Comparison of ENCODE assay signal across 1 cellular context in the genomic region with DNA sequence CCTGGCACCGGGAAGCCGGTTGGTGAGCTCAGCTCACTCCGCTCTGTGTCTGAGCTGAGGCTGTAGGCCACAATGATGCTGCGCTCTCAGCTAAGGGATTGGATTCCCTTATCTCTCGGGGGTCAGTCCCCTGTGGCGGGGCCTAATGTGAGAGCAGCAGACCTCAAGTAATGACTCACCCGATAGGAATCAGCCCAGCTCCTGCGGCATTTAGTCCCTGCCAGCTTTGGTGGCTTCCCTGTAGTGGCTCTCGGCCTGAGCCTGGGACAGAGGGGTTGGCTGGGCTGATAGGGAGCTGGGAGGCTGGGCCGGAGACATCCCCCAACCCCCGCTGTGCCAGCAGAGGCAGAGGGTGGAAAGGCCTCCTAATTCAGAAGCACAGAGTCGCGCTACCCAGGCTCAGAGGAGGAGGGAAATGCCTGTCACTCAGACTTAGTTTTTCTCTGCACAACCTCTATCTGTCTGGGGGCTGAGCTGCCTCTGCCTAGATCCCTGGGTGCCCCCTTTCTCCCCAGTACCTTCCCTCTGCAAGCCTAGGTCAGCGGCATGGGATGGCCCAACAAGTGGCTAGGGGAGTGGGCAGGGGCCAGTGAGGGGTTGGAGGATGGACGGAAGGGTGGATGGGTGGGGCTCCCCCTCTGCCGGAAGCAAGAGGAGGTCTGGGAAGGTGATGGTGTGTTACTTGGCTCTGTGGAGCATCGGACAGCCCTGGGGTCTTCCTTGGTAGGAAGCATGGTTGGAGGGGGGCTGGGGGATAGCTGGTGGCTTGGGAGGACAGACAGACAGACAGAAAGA.
TF ChIP-seq lines count a peak whose summit lies in the region.

No MANE protein-coding gene starts in this region.

TF ChIP-seq in K562, 482 proteins besides CTCF, POLR2A, EP300 and RAD21 (continued from another document):
- TF ChIP-seq GABPB1 (CRISPR knock-in tag; IDR thresholded peaks at IDR 0.05) (no peak; the same call in 1 of the 2 replicates), JUN (IDR thresholded peaks at IDR 0.05; ENCODE audit: borderline replicate concordance, low read depth, low read length) (peak; percentile 91), JUN (CRISPR knock-in tag; IDR thresholded peaks at IDR 0.05; ENCODE audit: borderline replicate concordance) (no peak), FOS (IDR thresholded peaks at IDR 0.05; ENCODE audit: extremely low read depth, insufficient read length) (peak; percentile 56), HMG20A (CRISPR knock-in tag; conservative IDR thresholded peaks at IDR 0.05) (no peak), LCOR (CRISPR knock-in tag; IDR thresholded peaks at IDR 0.05) (peak; percentile 61; the same call in 1 of the 2 replicates), ZBTB9 (CRISPR knock-in tag; IDR thresholded peaks at IDR 0.05) (peak; percentile 77; the same call in 1 of the 2 replicates), E2F5 (CRISPR knock-in tag; IDR thresholded peaks at IDR 0.05) (no peak), CTBP1 (IDR thresholded peaks at IDR 0.05; ENCODE audit: borderline replicate concordance) (peak; percentile 85), ZBTB7A (IDR thresholded peaks at IDR 0.05; ENCODE audit: borderline replicate concordance, control insufficient read depth, low read depth, low read length) (peak; percentile 60; the same call in 1 of the 2 replicates), NFIC (IDR thresholded peaks at IDR 0.05) (0 out of 2 replicates have a peak, but pooled peaks have one; percentile 5), ZNF174 (CRISPR knock-in tag; IDR thresholded peaks at IDR 0.05) (no peak), EHMT2 (IDR thresholded peaks at IDR 0.05) (no peak), VEZF1 (CRISPR knock-in tag; IDR thresholded peaks at IDR 0.05) (peak; percentile 28), CREM (IDR thresholded peaks at IDR 0.05; ENCODE audit: low read depth) (peak; percentile 38; the same call in 1 of the 2 replicates), RBM34 (IDR thresholded peaks at IDR 0.05; ENCODE audit: borderline replicate concordance, insufficient read depth, low read length) (no peak), ARID1B (IDR thresholded peaks at IDR 0.05) (peak; percentile 89), BHLHE40 (IDR thresholded peaks at IDR 0.05; ENCODE audit: low read length) (peak; percentile 65), ZNF512 (tag; IDR thresholded peaks at IDR 0.05) (no peak)
- TF ChIP-seq, protein P1, sequence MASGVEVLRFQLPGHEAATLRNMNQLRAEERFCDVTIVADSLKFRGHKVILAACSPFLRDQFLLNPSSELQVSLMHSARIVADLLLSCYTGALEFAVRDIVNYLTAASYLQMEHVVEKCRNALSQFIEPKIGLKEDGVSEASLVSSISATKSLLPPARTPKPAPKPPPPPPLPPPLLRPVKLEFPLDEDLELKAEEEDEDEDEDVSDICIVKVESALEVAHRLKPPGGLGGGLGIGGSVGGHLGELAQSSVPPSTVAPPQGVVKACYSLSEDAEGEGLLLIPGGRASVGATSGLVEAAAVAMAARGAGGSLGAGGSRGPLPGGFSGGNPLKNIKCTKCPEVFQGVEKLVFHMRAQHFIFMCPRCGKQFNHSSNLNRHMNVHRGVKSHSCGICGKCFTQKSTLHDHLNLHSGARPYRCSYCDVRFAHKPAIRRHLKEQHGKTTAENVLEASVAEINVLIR (CRISPR knock-in tag; IDR thresholded peaks at IDR 0.05): no peak
- TF ChIP-seq, protein P2, sequence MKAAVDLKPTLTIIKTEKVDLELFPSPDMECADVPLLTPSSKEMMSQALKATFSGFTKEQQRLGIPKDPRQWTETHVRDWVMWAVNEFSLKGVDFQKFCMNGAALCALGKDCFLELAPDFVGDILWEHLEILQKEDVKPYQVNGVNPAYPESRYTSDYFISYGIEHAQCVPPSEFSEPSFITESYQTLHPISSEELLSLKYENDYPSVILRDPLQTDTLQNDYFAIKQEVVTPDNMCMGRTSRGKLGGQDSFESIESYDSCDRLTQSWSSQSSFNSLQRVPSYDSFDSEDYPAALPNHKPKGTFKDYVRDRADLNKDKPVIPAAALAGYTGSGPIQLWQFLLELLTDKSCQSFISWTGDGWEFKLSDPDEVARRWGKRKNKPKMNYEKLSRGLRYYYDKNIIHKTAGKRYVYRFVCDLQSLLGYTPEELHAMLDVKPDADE (conservative IDR thresholded peaks at IDR 0.05; ENCODE audit: control insufficient read depth, low read depth, low read length): no peak
- TF ChIP-seq, protein P3, sequence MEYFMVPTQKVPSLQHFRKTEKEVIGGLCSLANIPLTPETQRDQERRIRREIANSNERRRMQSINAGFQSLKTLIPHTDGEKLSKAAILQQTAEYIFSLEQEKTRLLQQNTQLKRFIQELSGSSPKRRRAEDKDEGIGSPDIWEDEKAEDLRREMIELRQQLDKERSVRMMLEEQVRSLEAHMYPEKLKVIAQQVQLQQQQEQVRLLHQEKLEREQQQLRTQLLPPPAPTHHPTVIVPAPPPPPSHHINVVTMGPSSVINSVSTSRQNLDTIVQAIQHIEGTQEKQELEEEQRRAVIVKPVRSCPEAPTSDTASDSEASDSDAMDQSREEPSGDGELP (CRISPR knock-in tag; IDR thresholded peaks at IDR 0.05; ENCODE audit: borderline replicate concordance): peak; percentile 53; the same call in 1 of the 2 replicates
- TF ChIP-seq, protein P4, sequence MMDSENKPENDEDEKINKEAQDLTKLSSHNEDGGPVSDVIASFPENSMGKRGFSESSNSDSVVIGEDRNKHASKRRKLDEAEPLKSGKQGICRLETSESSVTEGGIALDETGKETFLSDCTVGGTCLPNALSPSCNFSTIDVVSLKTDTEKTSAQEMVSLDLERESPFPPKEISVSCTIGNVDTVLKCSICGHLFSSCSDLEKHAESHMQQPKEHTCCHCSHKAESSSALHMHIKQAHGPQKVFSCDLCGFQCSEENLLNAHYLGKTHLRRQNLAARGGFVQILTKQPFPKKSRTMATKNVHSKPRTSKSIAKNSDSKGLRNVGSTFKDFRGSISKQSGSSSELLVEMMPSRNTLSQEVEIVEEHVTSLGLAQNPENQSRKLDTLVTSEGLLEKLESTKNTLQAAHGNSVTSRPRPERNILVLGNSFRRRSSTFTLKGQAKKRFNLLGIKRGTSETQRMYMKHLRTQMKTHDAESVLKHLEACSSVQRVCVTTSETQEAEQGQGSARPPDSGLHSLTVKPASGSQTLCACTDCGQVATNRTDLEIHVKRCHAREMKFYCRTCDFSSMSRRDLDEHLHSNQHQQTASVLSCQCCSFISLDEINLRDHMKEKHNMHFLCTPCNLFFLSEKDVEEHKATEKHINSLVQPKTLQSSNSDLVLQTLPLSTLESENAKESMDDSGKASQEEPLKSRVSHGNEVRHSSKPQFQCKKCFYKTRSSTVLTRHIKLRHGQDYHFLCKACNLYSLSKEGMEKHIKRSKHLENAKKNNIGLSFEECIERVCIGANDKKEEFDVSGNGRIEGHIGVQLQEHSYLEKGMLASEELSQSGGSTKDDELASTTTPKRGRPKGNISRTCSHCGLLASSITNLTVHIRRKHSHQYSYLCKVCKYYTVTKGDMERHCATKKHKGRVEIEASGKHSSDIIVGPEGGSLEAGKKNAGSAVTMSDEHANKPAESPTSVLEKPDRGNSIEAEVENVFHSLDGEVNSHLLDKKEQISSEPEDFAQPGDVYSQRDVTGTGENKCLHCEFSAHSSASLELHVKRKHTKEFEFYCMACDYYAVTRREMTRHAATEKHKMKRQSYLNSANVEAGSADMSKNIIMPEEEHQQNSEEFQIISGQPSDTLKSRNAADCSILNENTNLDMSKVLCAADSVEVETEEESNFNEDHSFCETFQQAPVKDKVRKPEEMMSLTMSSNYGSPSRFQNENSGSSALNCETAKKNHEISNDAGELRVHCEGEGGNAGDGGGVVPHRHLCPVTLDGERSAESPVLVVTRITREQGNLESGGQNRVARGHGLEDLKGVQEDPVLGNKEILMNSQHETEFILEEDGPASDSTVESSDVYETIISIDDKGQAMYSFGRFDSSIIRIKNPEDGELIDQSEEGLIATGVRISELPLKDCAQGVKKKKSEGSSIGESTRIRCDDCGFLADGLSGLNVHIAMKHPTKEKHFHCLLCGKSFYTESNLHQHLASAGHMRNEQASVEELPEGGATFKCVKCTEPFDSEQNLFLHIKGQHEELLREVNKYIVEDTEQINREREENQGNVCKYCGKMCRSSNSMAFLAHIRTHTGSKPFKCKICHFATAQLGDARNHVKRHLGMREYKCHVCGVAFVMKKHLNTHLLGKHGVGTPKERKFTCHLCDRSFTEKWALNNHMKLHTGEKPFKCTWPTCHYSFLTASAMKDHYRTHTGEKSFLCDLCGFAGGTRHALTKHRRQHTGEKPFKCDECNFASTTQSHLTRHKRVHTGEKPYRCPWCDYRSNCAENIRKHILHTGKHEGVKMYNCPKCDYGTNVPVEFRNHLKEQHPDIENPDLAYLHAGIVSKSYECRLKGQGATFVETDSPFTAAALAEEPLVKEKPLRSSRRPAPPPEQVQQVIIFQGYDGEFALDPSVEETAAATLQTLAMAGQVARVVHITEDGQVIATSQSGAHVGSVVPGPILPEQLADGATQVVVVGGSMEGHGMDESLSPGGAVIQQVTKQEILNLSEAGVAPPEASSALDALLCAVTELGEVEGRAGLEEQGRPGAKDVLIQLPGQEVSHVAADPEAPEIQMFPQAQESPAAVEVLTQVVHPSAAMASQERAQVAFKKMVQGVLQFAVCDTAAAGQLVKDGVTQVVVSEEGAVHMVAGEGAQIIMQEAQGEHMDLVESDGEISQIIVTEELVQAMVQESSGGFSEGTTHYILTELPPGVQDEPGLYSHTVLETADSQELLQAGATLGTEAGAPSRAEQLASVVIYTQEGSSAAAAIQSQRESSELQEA (IDR thresholded peaks at IDR 0.05; ENCODE audit: low read depth): no peak
- TF ChIP-seq, protein P5, sequence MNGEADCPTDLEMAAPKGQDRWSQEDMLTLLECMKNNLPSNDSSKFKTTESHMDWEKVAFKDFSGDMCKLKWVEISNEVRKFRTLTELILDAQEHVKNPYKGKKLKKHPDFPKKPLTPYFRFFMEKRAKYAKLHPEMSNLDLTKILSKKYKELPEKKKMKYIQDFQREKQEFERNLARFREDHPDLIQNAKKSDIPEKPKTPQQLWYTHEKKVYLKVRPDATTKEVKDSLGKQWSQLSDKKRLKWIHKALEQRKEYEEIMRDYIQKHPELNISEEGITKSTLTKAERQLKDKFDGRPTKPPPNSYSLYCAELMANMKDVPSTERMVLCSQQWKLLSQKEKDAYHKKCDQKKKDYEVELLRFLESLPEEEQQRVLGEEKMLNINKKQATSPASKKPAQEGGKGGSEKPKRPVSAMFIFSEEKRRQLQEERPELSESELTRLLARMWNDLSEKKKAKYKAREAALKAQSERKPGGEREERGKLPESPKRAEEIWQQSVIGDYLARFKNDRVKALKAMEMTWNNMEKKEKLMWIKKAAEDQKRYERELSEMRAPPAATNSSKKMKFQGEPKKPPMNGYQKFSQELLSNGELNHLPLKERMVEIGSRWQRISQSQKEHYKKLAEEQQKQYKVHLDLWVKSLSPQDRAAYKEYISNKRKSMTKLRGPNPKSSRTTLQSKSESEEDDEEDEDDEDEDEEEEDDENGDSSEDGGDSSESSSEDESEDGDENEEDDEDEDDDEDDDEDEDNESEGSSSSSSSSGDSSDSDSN (IDR thresholded peaks at IDR 0.05; ENCODE audit: borderline replicate concordance in 1 of 2, low read depth in 2 of 2, low read length in 2 of 2): peak in 1 of 2 experiments; percentile 73; a peak in 1 of 4 replicates
- TF ChIP-seq, protein P6, sequence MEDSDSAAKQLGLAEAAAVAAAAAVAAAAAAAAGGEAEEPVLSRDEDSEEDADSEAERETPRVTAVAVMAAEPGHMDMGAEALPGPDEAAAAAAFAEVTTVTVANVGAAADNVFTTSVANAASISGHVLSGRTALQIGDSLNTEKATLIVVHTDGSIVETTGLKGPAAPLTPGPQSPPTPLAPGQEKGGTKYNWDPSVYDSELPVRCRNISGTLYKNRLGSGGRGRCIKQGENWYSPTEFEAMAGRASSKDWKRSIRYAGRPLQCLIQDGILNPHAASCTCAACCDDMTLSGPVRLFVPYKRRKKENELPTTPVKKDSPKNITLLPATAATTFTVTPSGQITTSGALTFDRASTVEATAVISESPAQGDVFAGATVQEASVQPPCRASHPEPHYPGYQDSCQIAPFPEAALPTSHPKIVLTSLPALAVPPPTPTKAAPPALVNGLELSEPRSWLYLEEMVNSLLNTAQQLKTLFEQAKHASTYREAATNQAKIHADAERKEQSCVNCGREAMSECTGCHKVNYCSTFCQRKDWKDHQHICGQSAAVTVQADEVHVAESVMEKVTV (CRISPR knock-in tag; IDR thresholded peaks at IDR 0.05): no peak
